In the genomic region with DNA sequence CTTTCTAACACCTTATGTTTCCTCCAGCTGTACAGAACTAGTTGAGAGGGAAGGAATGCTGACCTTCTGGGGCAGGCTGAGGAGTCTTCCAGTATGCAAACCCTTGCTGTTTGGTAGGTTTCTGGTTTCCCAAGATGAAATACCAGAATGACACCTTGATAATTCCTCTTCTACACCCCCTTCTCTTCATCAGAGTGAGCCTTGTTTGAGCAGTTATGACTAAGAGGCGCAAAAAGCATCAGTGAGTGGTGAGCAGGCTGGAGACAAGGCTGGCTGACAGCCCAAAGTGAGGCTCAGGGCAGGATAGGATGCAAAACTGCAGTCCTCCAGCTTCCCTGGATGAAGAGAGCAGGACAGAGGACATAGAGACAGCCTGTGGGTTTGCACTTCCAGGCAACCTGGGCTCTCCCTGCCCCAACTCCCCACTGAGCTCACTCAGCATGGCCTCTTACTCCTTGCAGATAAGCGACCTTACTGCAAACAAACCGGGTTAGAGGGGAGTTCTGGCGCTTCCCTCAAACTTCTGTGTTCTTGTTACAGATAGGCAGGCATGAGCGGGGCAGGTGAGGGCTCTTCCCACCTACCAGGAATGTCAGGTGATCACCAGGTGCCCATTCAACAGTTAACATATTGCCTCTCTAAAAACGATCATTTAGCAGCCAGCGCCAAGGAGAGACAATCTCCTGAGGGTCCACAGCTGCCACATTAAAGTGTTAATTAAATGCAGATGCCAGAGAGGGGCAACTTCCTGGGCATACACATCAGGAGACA, we compare ENCODE assay signal across 15 cellular contexts. TPM values are rescaled to one million over a fixed set of nuclear protein-coding genes. Genes with fewer than 3 reads are reported as not detected.
DNase-seq lines count a peak whose midpoint lies in the region; ATAC-seq and TF ChIP-seq lines count a peak whose summit lies in the region.
"Had no signal": no experiment of that assay in that cellular context is flagged by ENCODE, and none has a peak within 500 bp of the region (broad histone marks: within the 10 kb centered on the region; RNA-seq: fewer than 3 reads in every experiment).

No MANE protein-coding gene starts in this region.

- H3K27ac Mint-ChIP-seq in immature natural killer cell = peak overlapping the region in 4 of 6 donors; percentile 1 to 50 (median 31)
- H3K27ac Mint-ChIP-seq: activated CD4-positive, alpha-beta T cell treated with anti-CD3 and anti-CD28 coated beads, Interleukin-2, amount 10 ng/mL, durations not matched to agents 24 days and 14 days; activated naive CD4-positive, alpha-beta T cell treated with anti-CD3 and anti-CD28 coated beads, Interleukin-2, amount 50 U/mL, for 72 hours had no signal

- no peak overlapping the region for H2AFZ ChIP-seq in IMR-90 (replicated peaks; ENCODE audit: low read length, poor library complexity)

- H3K9me1 ChIP-seq in IMR-90 (ENCODE audit: insufficient read depth, low read length) = peaks cover 12% of the 10 kb centered on the region

- peaks cover 14 to 19% of the 10 kb centered on the region in 2 experiments; a peak in 3 of 4 replicates for H3K79me1 ChIP-seq in IMR-90 (ENCODE audit: low read depth in 1 of 2, low read length in 2 of 2)

- H3K36me3 ChIP-seq in IMR-90 (ENCODE audit: control insufficient read depth, insufficient read depth, low read length) (peaks cover 6% of the 10 kb centered on the region), adrenal gland (replicated peaks in 1 of 2) (peaks cover 0 to 6% of the 10 kb centered on the region in 2 donors)
- H3K36me3 ChIP-seq: ovary had no signal

- no peak overlapping the region for H2AK9ac ChIP-seq in IMR-90 (replicated peaks; ENCODE audit: low read depth, low read length, poor library complexity)

- no peak overlapping the region for H4K8ac ChIP-seq in IMR-90 (ENCODE audit: low read depth in 2 of 2, low read length in 2 of 2)

- no peak overlapping the region for H4K5ac ChIP-seq in IMR-90 (ENCODE audit: low read depth, low read length)

- peaks cover 4% of the 10 kb centered on the region for H3K4me1 ChIP-seq in IMR-90 (ENCODE audit: control insufficient read depth, insufficient read depth, low read length)
- peaks cover 0 to 10% of the 10 kb centered on the region in 2 donors for H3K4me1 ChIP-seq in adrenal gland (replicated peaks in 1 of 2)

- H3K14ac ChIP-seq in IMR-90 (replicated peaks; ENCODE audit: low read depth, low read length) = no peak overlapping the region; the same call in 1 of the 2 replicates

- no TSS peak for BruUV-seq in IMR-90 (replicated peaks; lab: Mats Ljungman, UMichigan)

- DNase-seq in AG10803 (ENCODE audit: low read depth) = peak; percentile 2
- DNase-seq in IMR-90 = peak; percentile 56
- DNase-seq in amniotic epithelial cell (ENCODE audit: low read depth) = peak; percentile 51
- no peak for DNase-seq in immature natural killer cell
- DNase-seq in NCI-H1105 treated with DMSO at 0.1 percent for 48 hours (lab: John Stamatoyannopoulos, UW) = no peak
- DNase-seq in activated T-cell treated with anti-CD3 and anti-CD28 coated beads for 4 hours = no peak
- DNase-seq in adrenal gland = no peak
- DNase-seq in iPS-NIHi7 (ENCODE audit: extremely low spot score) = no peak
- DNase-seq: activated CD4-positive, alpha-beta T cell treated with anti-CD3 and anti-CD28 coated beads, Interleukin-2, amount 10 ng/mL, durations not matched to agents 24 days and 14 days; NCI-H187 treated with DMSO at 0.1 percent for 48 hours; NCI-H510A; ovary; T1000 had no signal

- WGBS in IMR-90 (ENCODE audit: extremely low coverage in 2 of 2, insufficient read length in 1 of 2), 2 experiments = no CpG with 5 or more reads among the region's 7 CpGs
- WGBS in adrenal gland, 4 donors = 81 to 84% (median 83%) methylated on average over 6 to 7 of the region's 7 CpGs

- no peak for TF ChIP-seq POLR2A in IMR-90 (IDR thresholded peaks at IDR 0.05; ENCODE audit: low read depth, low read length)
- TF ChIP-seq POLR2A in adrenal gland (IDR thresholded peaks at IDR 0.05) = no peak

- no peak overlapping the region for H2BK120ac ChIP-seq in IMR-90 (ENCODE audit: low read depth, low read length)

- H3K27me3 ChIP-seq in IMR-90 (ENCODE audit: control insufficient read depth, insufficient read depth, low read length) (no peaks in the 10 kb centered on the region), adrenal gland (no peaks in the 10 kb centered on the region)
- H3K27me3 ChIP-seq: ovary had no signal

- no peak overlapping the region for H3K4ac ChIP-seq in IMR-90 (ENCODE audit: low read depth, low read length)

- no peak for TF ChIP-seq RAD21 in IMR-90 (IDR thresholded peaks at IDR 0.05; ENCODE audit: low read length)

- no peak overlapping the region for H3K56ac ChIP-seq in IMR-90 (ENCODE audit: extremely low read depth, insufficient read depth, low read length)

- POLR2A ChIA-PET in IMR-90 (lab: Charles Lee; ENCODE audit: unreplicated experiment) = no interaction called here

- H3K9me3 Mint-ChIP-seq in immature natural killer cell = no peaks in the 10 kb centered on the region
- H3K9me3 Mint-ChIP-seq: activated CD4-positive, alpha-beta T cell treated with anti-CD3 and anti-CD28 coated beads, Interleukin-2, amount 10 ng/mL, durations not matched to agents 24 days and 14 days; activated naive CD4-positive, alpha-beta T cell treated with anti-CD3 and anti-CD28 coated beads, Interleukin-2, amount 50 U/mL, for 72 hours had no signal

- no peak overlapping the region for H2BK15ac ChIP-seq in IMR-90 (ENCODE audit: low read depth, low read length)

- no peaks in the 10 kb centered on the region for H3K27me3 Mint-ChIP-seq in immature natural killer cell (ENCODE audit: low read depth in 3 of 3)
- H3K27me3 Mint-ChIP-seq: activated CD4-positive, alpha-beta T cell treated with anti-CD3 and anti-CD28 coated beads, Interleukin-2, amount 10 ng/mL, durations not matched to agents 24 days and 14 days had no signal

- H3K18ac ChIP-seq in IMR-90 (ENCODE audit: low read depth, low read length) = no peak overlapping the region

- H3K23ac ChIP-seq in IMR-90 (ENCODE audit: low read depth, low read length) = no peak overlapping the region

- in situ Hi-C loops in IMR-90 (cut with MboI; ENCODE audit: low sequenced_read_pairs) = no loop called here

- no peak overlapping the region for H2BK5ac ChIP-seq in IMR-90 (ENCODE audit: low read depth, low read length, poor library complexity, severe bottlenecking)

- H3K9me3 ChIP-seq in IMR-90 (ENCODE audit: control insufficient read depth, insufficient read depth, low read length) (no peaks in the 10 kb centered on the region), adrenal gland (replicated peaks in 1 of 3) (no peaks in the 10 kb centered on the region)
- H3K9me3 ChIP-seq: ovary had no signal

- H3K36me3 Mint-ChIP-seq in immature natural killer cell = peaks cover 0 to 26% (median 5%) of the 10 kb centered on the region in 3 donors

- CTCF ChIA-PET in IMR-90 (lab: Yijun Ruan, JAX) = no interaction called here

- intact Hi-C loops in IMR-90 (cut with micrococcal nuclease) = no loop called here
- intact Hi-C loops in adrenal gland (cut with DNase I) = loop anchor here in 1 of 2 donors (10.0 kb wide), 1 partner anchor 48 kb away; the partner anchor contains the start of gene CHMP1B

- H3K4me1 Mint-ChIP-seq in immature natural killer cell = peaks cover 22 to 36% of the 10 kb centered on the region in 2 donors

- no peak overlapping the region for H2AK5ac ChIP-seq in IMR-90 (ENCODE audit: low read depth, low read length)

- H4K91ac ChIP-seq in IMR-90 (ENCODE audit: insufficient read depth, low read depth, low read length) = no peak overlapping the region

- H2BK20ac ChIP-seq in IMR-90 (ENCODE audit: low read depth, low read length) = no peak overlapping the region

- dilution Hi-C loops in IMR-90 (cut with HindIII; ENCODE audit: low sequenced_read_pairs, unreplicated experiment) = no loop called here

- H4K20me1 ChIP-seq in IMR-90 (ENCODE audit: insufficient read depth, low read length) = no peaks in the 10 kb centered on the region

- H3K4me3 ChIP-seq in AG10803 (ENCODE audit: low read length) (no peak overlapping the region), IMR-90 (ENCODE audit: insufficient read depth, low read depth, low read length) (no peak overlapping the region), adrenal gland (no peak overlapping the region)
- H3K4me3 ChIP-seq: ovary, SK-N-MC had no signal

- H3K27ac ChIP-seq in IMR-90 (ENCODE audit: insufficient read depth, low read length) (no peak overlapping the region), adrenal gland (no peak overlapping the region)
- H3K27ac ChIP-seq: ovary, SK-N-MC had no signal

- H3K4me3 Mint-ChIP-seq in immature natural killer cell = no peak overlapping the region
- H3K4me3 Mint-ChIP-seq: activated CD4-positive, alpha-beta T cell treated with anti-CD3 and anti-CD28 coated beads, Interleukin-2, amount 10 ng/mL, durations not matched to agents 24 days and 14 days had no signal

- H3K4me2 ChIP-seq in IMR-90 (ENCODE audit: low read depth, low read length) = no peak overlapping the region

- peak; percentile 51 for ATAC-seq in IMR-90 (ENCODE audit: low read depth)

- TF ChIP-seq CTCF in AG10803 (conservative IDR thresholded peaks at IDR 0.05; ENCODE audit: low read length) = no peak
- TF ChIP-seq CTCF in IMR-90 (conservative IDR thresholded peaks at IDR 0.05; ENCODE audit: low read depth, low read length) = no peak
- TF ChIP-seq CTCF in adrenal gland (IDR thresholded peaks at IDR 0.05) = no peak

- H3K9ac ChIP-seq in IMR-90 (ENCODE audit: low read depth, low read length) = no peak overlapping the region

TF ChIP-seq in IMR-90, 13 proteins besides CTCF, POLR2A, EP300 and RAD21 (continues in another document):
- TF ChIP-seq RCOR1 (IDR thresholded peaks at IDR 0.05; ENCODE audit: insufficient replicate concordance, low read length) (no peak), MXI1 (IDR thresholded peaks at IDR 0.05; ENCODE audit: borderline replicate concordance, low read depth, low read length) (no peak)

RNA-seq across cellular contexts. Expression of gene MPPE1, which starts 5.4 kb away (rescaled TPM):
- total RNA-seq in IMR-90 (2012; rRNA removed) (13.8 and 22.5 TPM in 2 replicates), adrenal gland (10 to 100 TPM; 17.0 to 44.7 (median 32.9) TPM)
- polyA plus RNA-seq in IMR-90 (2012; rRNA removed) (18.9 and 19.9 TPM in 2 replicates), immature natural killer cell (10 to 100 TPM; 65.0 to 81.0 (median 67.8) TPM), adrenal gland (10 to 100 TPM; 23.1 to 29.7 (median 24.0) TPM)
- polyA plus RNA-seq in IMR-90 (2012; cell fraction: cytosol; rRNA removed) = 9.7 and 11.8 TPM in 2 replicates
- polyA plus RNA-seq in IMR-90 (2012; cell fraction: nucleus; rRNA removed; ENCODE audit: low replicate concordance) = 35.3 and 50.2 TPM in 2 replicates

RNA-seq across cellular contexts. Expression of gene CHMP1B, which starts 51.5 kb away (rescaled TPM):
- total RNA-seq in IMR-90 (2012; rRNA removed) (39.4 and 69.7 TPM in 2 replicates), adrenal gland (10 to 100 TPM; 37.8 to 44.4 (median 41.5) TPM)
- polyA plus RNA-seq in IMR-90 (2012; rRNA removed) (21.1 and 26.9 TPM in 2 replicates), immature natural killer cell (10 to 100 TPM; 53.5 to 69.6 (median 54.0) TPM), adrenal gland (10 to 100 TPM; 17.5 to 52.6 (median 29.1) TPM)
- polyA plus RNA-seq in IMR-90 (2012; cell fraction: cytosol; rRNA removed) = 41.2 and 44.8 TPM in 2 replicates
- 30.2 and 81.9 TPM in 2 replicates for polyA plus RNA-seq in IMR-90 (2012; cell fraction: nucleus; rRNA removed; ENCODE audit: low replicate concordance)

Comparison
In these comparisons a context has a peak if more than half of its experiments do, and no peak if none do; other contexts are left out.
1. DNase-seq: peak in AG10803 (single experiment), IMR-90 (single experiment) and amniotic epithelial cell (single experiment); none in immature natural killer cell (0 of 3), NCI-H1105 treated with DMSO at 0.1 percent for 48 hours (single experiment), activated T-cell treated with anti-CD3 and anti-CD28 coated beads for 4 hours (single experiment), adrenal gland (0 of 7) and iPS-NIHi7 (single experiment).